In the genomic region with DNA sequence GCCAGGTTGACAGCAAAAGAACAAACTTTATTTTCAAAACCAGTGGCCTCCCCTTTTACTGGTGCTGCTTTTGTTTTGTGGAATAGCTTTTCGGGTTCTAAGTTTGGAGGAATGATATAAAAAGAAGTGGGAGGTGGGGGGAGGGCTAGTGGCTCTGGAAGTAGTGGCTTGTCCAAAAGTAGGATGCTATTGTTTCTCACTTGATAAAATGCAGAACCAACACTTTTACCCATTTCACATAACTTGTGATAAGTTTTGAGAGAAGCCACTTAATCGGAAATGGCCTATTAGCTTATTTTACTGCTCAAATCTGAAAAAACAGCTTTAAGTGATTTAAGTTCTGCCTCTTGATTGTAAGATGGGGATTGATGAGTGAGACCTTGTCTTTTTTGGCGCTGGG, we compare ENCODE assay signal across 1 cellular context.
TF ChIP-seq lines count a peak whose summit lies in the region.

No MANE protein-coding gene starts in this region.

TF ChIP-seq in GM23338, 12 proteins besides CTCF, POLR2A, EP300 and RAD21 (continued from another document):
- TF ChIP-seq, protein P1, sequence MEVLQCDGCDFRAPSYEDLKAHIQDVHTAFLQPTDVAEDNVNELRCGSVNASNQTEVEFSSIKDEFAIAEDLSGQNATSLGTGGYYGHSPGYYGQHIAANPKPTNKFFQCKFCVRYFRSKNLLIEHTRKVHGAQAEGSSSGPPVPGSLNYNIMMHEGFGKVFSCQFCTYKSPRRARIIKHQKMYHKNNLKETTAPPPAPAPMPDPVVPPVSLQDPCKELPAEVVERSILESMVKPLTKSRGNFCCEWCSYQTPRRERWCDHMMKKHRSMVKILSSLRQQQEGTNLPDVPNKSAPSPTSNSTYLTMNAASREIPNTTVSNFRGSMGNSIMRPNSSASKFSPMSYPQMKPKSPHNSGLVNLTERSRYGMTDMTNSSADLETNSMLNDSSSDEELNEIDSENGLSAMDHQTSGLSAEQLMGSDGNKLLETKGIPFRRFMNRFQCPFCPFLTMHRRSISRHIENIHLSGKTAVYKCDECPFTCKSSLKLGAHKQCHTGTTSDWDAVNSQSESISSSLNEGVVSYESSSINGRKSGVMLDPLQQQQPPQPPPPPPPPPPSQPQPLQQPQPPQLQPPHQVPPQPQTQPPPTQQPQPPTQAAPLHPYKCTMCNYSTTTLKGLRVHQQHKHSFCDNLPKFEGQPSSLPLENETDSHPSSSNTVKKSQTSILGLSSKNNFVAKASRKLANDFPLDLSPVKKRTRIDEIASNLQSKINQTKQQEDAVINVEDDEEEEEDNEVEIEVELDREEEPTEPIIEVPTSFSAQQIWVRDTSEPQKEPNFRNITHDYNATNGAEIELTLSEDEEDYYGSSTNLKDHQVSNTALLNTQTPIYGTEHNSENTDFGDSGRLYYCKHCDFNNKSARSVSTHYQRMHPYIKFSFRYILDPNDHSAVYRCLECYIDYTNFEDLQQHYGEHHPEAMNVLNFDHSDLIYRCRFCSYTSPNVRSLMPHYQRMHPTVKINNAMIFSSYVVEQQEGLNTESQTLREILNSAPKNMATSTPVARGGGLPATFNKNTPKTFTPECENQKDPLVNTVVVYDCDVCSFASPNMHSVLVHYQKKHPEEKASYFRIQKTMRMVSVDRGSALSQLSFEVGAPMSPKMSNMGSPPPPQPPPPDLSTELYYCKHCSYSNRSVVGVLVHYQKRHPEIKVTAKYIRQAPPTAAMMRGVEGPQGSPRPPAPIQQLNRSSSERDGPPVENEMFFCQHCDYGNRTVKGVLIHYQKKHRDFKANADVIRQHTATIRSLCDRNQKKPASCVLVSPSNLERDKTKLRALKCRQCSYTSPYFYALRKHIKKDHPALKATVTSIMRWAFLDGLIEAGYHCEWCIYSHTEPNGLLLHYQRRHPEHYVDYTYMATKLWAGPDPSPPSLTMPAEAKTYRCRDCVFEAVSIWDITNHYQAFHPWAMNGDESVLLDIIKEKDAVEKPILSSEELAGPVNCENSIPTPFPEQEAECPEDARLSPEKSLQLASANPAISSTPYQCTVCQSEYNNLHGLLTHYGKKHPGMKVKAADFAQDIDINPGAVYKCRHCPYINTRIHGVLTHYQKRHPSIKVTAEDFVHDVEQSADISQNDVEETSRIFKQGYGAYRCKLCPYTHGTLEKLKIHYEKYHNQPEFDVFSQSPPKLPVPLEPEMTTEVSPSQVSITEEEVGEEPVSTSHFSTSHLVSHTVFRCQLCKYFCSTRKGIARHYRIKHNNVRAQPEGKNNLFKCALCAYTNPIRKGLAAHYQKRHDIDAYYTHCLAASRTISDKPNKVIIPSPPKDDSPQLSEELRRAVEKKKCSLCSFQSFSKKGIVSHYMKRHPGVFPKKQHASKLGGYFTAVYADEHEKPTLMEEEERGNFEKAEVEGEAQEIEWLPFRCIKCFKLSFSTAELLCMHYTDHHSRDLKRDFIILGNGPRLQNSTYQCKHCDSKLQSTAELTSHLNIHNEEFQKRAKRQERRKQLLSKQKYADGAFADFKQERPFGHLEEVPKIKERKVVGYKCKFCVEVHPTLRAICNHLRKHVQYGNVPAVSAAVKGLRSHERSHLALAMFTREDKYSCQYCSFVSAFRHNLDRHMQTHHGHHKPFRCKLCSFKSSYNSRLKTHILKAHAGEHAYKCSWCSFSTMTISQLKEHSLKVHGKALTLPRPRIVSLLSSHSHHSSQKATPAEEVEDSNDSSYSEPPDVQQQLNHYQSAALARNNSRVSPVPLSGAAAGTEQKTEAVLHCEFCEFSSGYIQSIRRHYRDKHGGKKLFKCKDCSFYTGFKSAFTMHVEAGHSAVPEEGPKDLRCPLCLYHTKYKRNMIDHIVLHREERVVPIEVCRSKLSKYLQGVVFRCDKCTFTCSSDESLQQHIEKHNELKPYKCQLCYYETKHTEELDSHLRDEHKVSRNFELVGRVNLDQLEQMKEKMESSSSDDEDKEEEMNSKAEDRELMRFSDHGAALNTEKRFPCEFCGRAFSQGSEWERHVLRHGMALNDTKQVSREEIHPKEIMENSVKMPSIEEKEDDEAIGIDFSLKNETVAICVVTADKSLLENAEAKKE (CRISPR knock-in tag; IDR thresholded peaks at IDR 0.05) = no peak
- TF ChIP-seq ZNF114 (CRISPR knock-in tag; IDR thresholded peaks at IDR 0.05) = no peak
- TF ChIP-seq, protein P2, sequence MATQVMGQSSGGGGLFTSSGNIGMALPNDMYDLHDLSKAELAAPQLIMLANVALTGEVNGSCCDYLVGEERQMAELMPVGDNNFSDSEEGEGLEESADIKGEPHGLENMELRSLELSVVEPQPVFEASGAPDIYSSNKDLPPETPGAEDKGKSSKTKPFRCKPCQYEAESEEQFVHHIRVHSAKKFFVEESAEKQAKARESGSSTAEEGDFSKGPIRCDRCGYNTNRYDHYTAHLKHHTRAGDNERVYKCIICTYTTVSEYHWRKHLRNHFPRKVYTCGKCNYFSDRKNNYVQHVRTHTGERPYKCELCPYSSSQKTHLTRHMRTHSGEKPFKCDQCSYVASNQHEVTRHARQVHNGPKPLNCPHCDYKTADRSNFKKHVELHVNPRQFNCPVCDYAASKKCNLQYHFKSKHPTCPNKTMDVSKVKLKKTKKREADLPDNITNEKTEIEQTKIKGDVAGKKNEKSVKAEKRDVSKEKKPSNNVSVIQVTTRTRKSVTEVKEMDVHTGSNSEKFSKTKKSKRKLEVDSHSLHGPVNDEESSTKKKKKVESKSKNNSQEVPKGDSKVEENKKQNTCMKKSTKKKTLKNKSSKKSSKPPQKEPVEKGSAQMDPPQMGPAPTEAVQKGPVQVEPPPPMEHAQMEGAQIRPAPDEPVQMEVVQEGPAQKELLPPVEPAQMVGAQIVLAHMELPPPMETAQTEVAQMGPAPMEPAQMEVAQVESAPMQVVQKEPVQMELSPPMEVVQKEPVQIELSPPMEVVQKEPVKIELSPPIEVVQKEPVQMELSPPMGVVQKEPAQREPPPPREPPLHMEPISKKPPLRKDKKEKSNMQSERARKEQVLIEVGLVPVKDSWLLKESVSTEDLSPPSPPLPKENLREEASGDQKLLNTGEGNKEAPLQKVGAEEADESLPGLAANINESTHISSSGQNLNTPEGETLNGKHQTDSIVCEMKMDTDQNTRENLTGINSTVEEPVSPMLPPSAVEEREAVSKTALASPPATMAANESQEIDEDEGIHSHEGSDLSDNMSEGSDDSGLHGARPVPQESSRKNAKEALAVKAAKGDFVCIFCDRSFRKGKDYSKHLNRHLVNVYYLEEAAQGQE (IDR thresholded peaks at IDR 0.05; ENCODE audit: unreplicated experiment) = no peak
- TF ChIP-seq STAT1 (IDR thresholded peaks at IDR 0.05; ENCODE audit: unreplicated experiment) = no peak
TF ChIP-seq in GM23338: peak in this region for 0.
